ENCODE assay signal across 14 cellular contexts in genomic region chrX:74449322-74449936, GRCh38. TPM values are rescaled to one million over a fixed set of nuclear protein-coding genes. Genes with fewer than 3 reads are reported as not detected.
A peak's percentile ranks its signal among the peaks of the same experiment; 100 is the strongest.
DNase-seq lines count a peak whose midpoint lies in the region; ATAC-seq, FAIRE-seq and TF ChIP-seq lines count a peak whose summit lies in the region.
"Had no signal": no experiment of that assay in that cellular context is flagged by ENCODE, and none has a peak within 500 bp of the region (broad histone marks: within the 10 kb centered on the region; RNA-seq: fewer than 3 reads in every experiment).

No MANE protein-coding gene starts in this region.

- intact Hi-C loops in activated CD8-positive, alpha-beta T cell treated with anti-CD3 and anti-CD28 coated beads for 36 hours (cut with micrococcal nuclease), result no loop called here

- no peaks in the 10 kb centered on the region for H3K27me3 Mint-ChIP-seq in activated CD8-positive, alpha-beta T cell treated with anti-CD3 and anti-CD28 coated beads for 36 hours
- no peaks in the 10 kb centered on the region for H3K27me3 Mint-ChIP-seq in activated CD8-positive, alpha-beta T cell treated with anti-CD3 and anti-CD28 coated beads, Interleukin-2, amount 10 ng/mL, durations not matched to agents 7 days and 5 days (ENCODE audit: low read depth)

- no peak overlapping the region for H3K4me2 ChIP-seq in smooth muscle cell

- no peaks in the 10 kb centered on the region for H3K9me3 ChIP-seq in smooth muscle cell (replicated peaks; ENCODE audit: low read depth)
- no peaks in the 10 kb centered on the region for H3K9me3 ChIP-seq in small intestine (ENCODE audit: control insufficient read depth, low read depth)
- H3K9me3 ChIP-seq: Peyer's patch, spleen, upper lobe of left lung had no signal

- ATAC-seq in activated CD8-positive, alpha-beta T cell treated with anti-CD3 and anti-CD28 coated beads for 36 hours, result no peak
- no peak for ATAC-seq in activated CD8-positive, alpha-beta T cell treated with anti-CD3 and anti-CD28 coated beads, Interleukin-2, amount 10 ng/mL, durations not matched to agents 7 days and 5 days
- no peak for ATAC-seq in GM19395 (IDR thresholded peaks at IDR 0.05; ENCODE audit: unreplicated experiment)

- TF ChIP-seq CTCF in activated CD8-positive, alpha-beta T cell treated with anti-CD3 and anti-CD28 coated beads for 36 hours (IDR thresholded peaks at IDR 0.05), result no peak
- TF ChIP-seq CTCF in smooth muscle cell (IDR thresholded peaks at IDR 0.05; ENCODE audit: borderline replicate concordance, insufficient read depth, poor library complexity, severe bottlenecking), result no peak

- FAIRE-seq in RCC 7860 (lab: Jason Lieb, UNC) (no peak), small intestine (lab: Jason Lieb, UNC) (no peak)

- no peaks in the 10 kb centered on the region for H3K79me2 ChIP-seq in smooth muscle cell (ENCODE audit: low read depth)

- H3K36me3 ChIP-seq in smooth muscle cell (ENCODE audit: low read depth), result no peaks in the 10 kb centered on the region
- H3K36me3 ChIP-seq in small intestine (ENCODE audit: control insufficient read depth in 2 of 2, insufficient read depth in 2 of 2, low read length in 2 of 2), result no peaks in the 10 kb centered on the region
- H3K36me3 ChIP-seq: Peyer's patch, spleen, upper lobe of left lung had no signal

- no peaks in the 10 kb centered on the region for H3K27me3 ChIP-seq in smooth muscle cell (ENCODE audit: low read depth)
- no peaks in the 10 kb centered on the region for H3K27me3 ChIP-seq in small intestine (ENCODE audit: control insufficient read depth in 2 of 2, insufficient read depth in 2 of 2, low read length in 2 of 2)
- H3K27me3 ChIP-seq: Peyer's patch, spleen, upper lobe of left lung had no signal

- H3K4me3 Mint-ChIP-seq in activated CD8-positive, alpha-beta T cell treated with anti-CD3 and anti-CD28 coated beads for 36 hours, result no peak overlapping the region
- H3K4me3 Mint-ChIP-seq in activated CD8-positive, alpha-beta T cell treated with anti-CD3 and anti-CD28 coated beads, Interleukin-2, amount 10 ng/mL, durations not matched to agents 7 days and 5 days, result no peak overlapping the region
- H3K4me3 Mint-ChIP-seq: memory B cell had no signal

- WGBS in smooth muscle cell (ENCODE audit: low lambda C conversion rate), result 61% methylated on average over 2 of the region's 2 CpGs
- WGBS in small intestine, 3 donors, result 77 to 78% (median 78%) methylated on average over 2 of the region's 2 CpGs

- no peaks in the 10 kb centered on the region for H3F3A ChIP-seq in smooth muscle cell (ENCODE audit: low read depth)

- peaks cover 21% of the 10 kb centered on the region for H3K4me1 Mint-ChIP-seq in activated CD8-positive, alpha-beta T cell treated with anti-CD3 and anti-CD28 coated beads for 36 hours (ENCODE audit: low read depth)
- H3K4me1 Mint-ChIP-seq in activated CD8-positive, alpha-beta T cell treated with anti-CD3 and anti-CD28 coated beads, Interleukin-2, amount 10 ng/mL, durations not matched to agents 7 days and 5 days (ENCODE audit: low read depth), result no peaks in the 10 kb centered on the region

- H3K4me1 ChIP-seq in smooth muscle cell (ENCODE audit: low read depth) (no peaks in the 10 kb centered on the region), small intestine (ENCODE audit: control insufficient read depth in 2 of 2, insufficient read depth in 1 of 2, low read depth in 1 of 2, low read length in 1 of 2) (peaks cover 0 to 3% of the 10 kb centered on the region in 2 donors)
- H3K4me1 ChIP-seq: Peyer's patch, spleen, upper lobe of left lung had no signal

- CTCF ChIA-PET in activated CD8-positive, alpha-beta T cell treated with anti-CD3 and anti-CD28 coated beads for 36 hours (lab: Charles Lee), result interaction anchor here (1.1 kb wide), 1 partner anchor 12 kb away, joined by 3 read pairs; no protein-coding TSS in a partner anchor
- CTCF ChIA-PET in activated CD8-positive, alpha-beta T cell treated with anti-CD3 and anti-CD28 coated beads, Interleukin-2, amount 10 ng/mL, durations not matched to agents 7 days and 5 days (lab: Charles Lee), result no interaction called here

- H3K4me3 ChIP-seq in smooth muscle cell (no peak overlapping the region), small intestine (ENCODE audit: low read depth in 1 of 2, low read length in 2 of 2) (no peak overlapping the region)
- H3K4me3 ChIP-seq: Peyer's patch, spleen, upper lobe of left lung had no signal

- H2AFZ ChIP-seq in smooth muscle cell (ENCODE audit: low read depth), result no peak overlapping the region

- H3K9me3 Mint-ChIP-seq in activated CD8-positive, alpha-beta T cell treated with anti-CD3 and anti-CD28 coated beads for 36 hours, result no peaks in the 10 kb centered on the region
- no peaks in the 10 kb centered on the region for H3K9me3 Mint-ChIP-seq in activated CD8-positive, alpha-beta T cell treated with anti-CD3 and anti-CD28 coated beads, Interleukin-2, amount 10 ng/mL, durations not matched to agents 7 days and 5 days (ENCODE audit: insufficient read depth)
- H3K9me3 Mint-ChIP-seq: activated T-helper 2 cell treated with anti-CD3 and anti-CD28 coated beads, Interferon-gamma antibody, Interleukin-2, Interleukin-4, amounts not matched to agents 10 μg/mL and 5 μg/mL and 100 μg/mL, durations not matched to agents 14 hours and 24 hours and 36 hours; memory B cell had no signal

- DNase-seq in activated CD8-positive, alpha-beta T cell treated with anti-CD3 and anti-CD28 coated beads for 36 hours, result peak; percentile 17
- DNase-seq in activated CD8-positive, alpha-beta T cell treated with anti-CD3 and anti-CD28 coated beads, Interleukin-2, amount 10 ng/mL, durations not matched to agents 7 days and 5 days, result no peak
- DNase-seq in RCC 7860 (ENCODE audit: low spot score) (peak; percentile 38), brain pericyte (ENCODE audit: low read depth, low spot score) (peak; percentile 12), smooth muscle cell (lab: John Stamatoyannopoulos, UW; ENCODE audit: unreplicated experiment) (no peak), small intestine (no peak)
- DNase-seq in stimulated activated CD4-positive, alpha-beta T cell treated with anti-CD3 and anti-CD28 coated beads, TNF-alpha, amount 100 ng/mL, for 1 hour (ENCODE audit: low read depth in 3 of 3, low spot score in 1 of 3), result peak in 2 of 3 donors; percentile 2 to 8
- DNase-seq: GOT3, Peyer's patch, spleen, upper lobe of left lung had no signal

- no peaks in the 10 kb centered on the region for H4K20me1 ChIP-seq in smooth muscle cell (ENCODE audit: low read depth)

- H3K36me3 Mint-ChIP-seq in activated CD8-positive, alpha-beta T cell treated with anti-CD3 and anti-CD28 coated beads for 36 hours (ENCODE audit: low read depth), result no peaks in the 10 kb centered on the region
- H3K36me3 Mint-ChIP-seq in activated CD8-positive, alpha-beta T cell treated with anti-CD3 and anti-CD28 coated beads, Interleukin-2, amount 10 ng/mL, durations not matched to agents 7 days and 5 days (ENCODE audit: low read depth), result no peaks in the 10 kb centered on the region
- H3K36me3 Mint-ChIP-seq: memory B cell had no signal

- H3K27ac Mint-ChIP-seq in activated CD8-positive, alpha-beta T cell treated with anti-CD3 and anti-CD28 coated beads for 36 hours, result no peak overlapping the region
- no peak overlapping the region for H3K27ac Mint-ChIP-seq in activated CD8-positive, alpha-beta T cell treated with anti-CD3 and anti-CD28 coated beads, Interleukin-2, amount 10 ng/mL, durations not matched to agents 7 days and 5 days
- H3K27ac Mint-ChIP-seq: activated T-helper 2 cell treated with anti-CD3 and anti-CD28 coated beads, Interferon-gamma antibody, Interleukin-2, Interleukin-4, amounts not matched to agents 10 μg/mL and 5 μg/mL and 100 μg/mL, durations not matched to agents 14 hours and 24 hours and 36 hours; memory B cell had no signal

- H3K27ac ChIP-seq in smooth muscle cell (ENCODE audit: low read depth) (no peak overlapping the region), small intestine (ENCODE audit: low read depth in 1 of 2, low read length in 1 of 2) (no peak overlapping the region)
- H3K27ac ChIP-seq: Peyer's patch, spleen, upper lobe of left lung had no signal

- H3K9ac ChIP-seq in smooth muscle cell (ENCODE audit: low read depth), result no peak overlapping the region

- POLR2A ChIA-PET in activated CD8-positive, alpha-beta T cell treated with anti-CD3 and anti-CD28 coated beads for 36 hours (lab: Charles Lee), result no interaction called here
- POLR2A ChIA-PET in activated CD8-positive, alpha-beta T cell treated with anti-CD3 and anti-CD28 coated beads, Interleukin-2, amount 10 ng/mL, durations not matched to agents 7 days and 5 days (lab: Charles Lee), result no interaction called here

RNA-seq across cellular contexts. Expression of gene SLC16A2, which starts 28.1 kb away (rescaled TPM):
- under 1 TPM; 0.36 TPM for total RNA-seq in activated CD8-positive, alpha-beta T cell treated with anti-CD3 and anti-CD28 coated beads for 36 hours
- total RNA-seq in activated CD8-positive, alpha-beta T cell treated with anti-CD3 and anti-CD28 coated beads, Interleukin-2, amount 10 ng/mL, durations not matched to agents 7 days and 5 days, result not detected
- 14.3 and 17.8 TPM in 2 replicates for total RNA-seq in smooth muscle cell
- 13.4 TPM in 2 replicates for polyA plus RNA-seq in smooth muscle cell
- 1 to 10 TPM in 1 of 3 donors, under 1 TPM in 2; 0.27 to 2.7 (median 0.45) TPM for polyA plus RNA-seq in small intestine

Comparison
In these comparisons a context has a peak if more than half of its experiments do, and no peak if none do; other contexts are left out.
1. DNase-seq: peak in activated CD8-positive, alpha-beta T cell treated with anti-CD3 and anti-CD28 coated beads for 36 hours (single experiment), RCC 7860 (single experiment), brain pericyte (single experiment) and stimulated activated CD4-positive, alpha-beta T cell treated with anti-CD3 and anti-CD28 coated beads, TNF-alpha, amount 100 ng/mL, for 1 hour (2 of 3); none in activated CD8-positive, alpha-beta T cell treated with anti-CD3 and anti-CD28 coated beads, Interleukin-2, amount 10 ng/mL, durations not matched to agents 7 days and 5 days (single experiment), smooth muscle cell (single experiment) and small intestine (single experiment).
2. RNA of gene SLC16A2, which starts 28.1 kb away (total RNA-seq): 14.3 to 17.8 TPM in smooth muscle cell; 0.36 TPM in activated CD8-positive, alpha-beta T cell treated with anti-CD3 and anti-CD28 coated beads for 36 hours and not detected in activated CD8-positive, alpha-beta T cell treated with anti-CD3 and anti-CD28 coated beads, Interleukin-2, amount 10 ng/mL, durations not matched to agents 7 days and 5 days; every median in the first group is over 10 times any median in the second.